In the genomic region with DNA sequence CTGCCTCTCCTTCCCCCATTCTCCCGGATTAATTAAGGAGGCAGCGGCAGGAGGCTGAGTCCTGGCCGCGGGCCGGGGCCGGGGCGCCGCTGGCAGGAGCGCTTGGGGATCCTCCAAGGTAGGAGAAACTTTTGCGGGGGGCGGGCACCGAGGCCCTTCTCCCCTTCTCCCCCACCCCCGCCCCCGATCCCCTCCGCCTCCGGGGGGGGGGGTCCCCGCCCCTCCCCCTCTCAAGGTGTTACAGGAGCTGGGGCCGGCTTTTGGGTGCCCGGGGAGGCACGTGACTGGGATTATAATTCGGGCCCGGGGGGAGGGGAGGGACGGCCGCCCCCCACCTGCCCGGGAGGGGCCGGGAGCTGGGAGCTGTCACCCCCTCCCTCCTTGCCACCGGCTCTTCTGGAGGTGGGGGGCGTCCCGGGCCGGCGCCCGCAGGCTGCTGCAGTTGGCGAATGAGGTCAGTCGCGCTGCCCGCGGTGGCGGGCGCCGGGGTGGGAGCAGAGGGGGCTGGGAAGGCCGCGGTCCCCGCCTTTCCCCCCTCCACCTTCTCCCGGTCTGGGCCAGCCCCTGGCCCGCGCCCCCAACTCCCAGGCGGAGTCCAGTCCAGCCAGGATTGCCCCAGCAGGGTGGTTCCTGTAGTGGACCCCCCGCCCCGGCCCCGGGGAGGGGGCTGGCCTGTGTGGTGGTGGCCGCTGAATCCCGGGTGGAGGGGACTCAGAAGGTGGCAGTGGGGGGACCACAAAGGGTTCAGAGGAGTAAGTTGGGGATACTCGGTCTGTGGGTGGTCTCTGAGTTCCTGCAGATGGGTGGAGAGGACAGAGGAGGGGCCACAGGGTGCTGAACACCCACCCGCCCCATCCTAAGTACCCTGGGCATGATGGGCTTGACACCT, we compare ENCODE assay signal across 1 cellular context.
TF ChIP-seq lines count a peak whose summit lies in the region.

No MANE protein-coding gene starts in this region.

TF ChIP-seq in K562, 482 proteins besides CTCF, POLR2A, EP300 and RAD21 (continued from another document and continues in another):
- TF ChIP-seq, protein P1, sequence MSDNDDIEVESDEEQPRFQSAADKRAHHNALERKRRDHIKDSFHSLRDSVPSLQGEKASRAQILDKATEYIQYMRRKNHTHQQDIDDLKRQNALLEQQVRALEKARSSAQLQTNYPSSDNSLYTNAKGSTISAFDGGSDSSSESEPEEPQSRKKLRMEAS (CRISPR knock-in tag; IDR thresholded peaks at IDR 0.05), result no peak
- TF ChIP-seq, protein P2, sequence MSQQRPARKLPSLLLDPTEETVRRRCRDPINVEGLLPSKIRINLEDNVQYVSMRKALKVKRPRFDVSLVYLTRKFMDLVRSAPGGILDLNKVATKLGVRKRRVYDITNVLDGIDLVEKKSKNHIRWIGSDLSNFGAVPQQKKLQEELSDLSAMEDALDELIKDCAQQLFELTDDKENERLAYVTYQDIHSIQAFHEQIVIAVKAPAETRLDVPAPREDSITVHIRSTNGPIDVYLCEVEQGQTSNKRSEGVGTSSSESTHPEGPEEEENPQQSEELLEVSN (IDR thresholded peaks at IDR 0.05; ENCODE audit: borderline replicate concordance in 1 of 2, extremely low read depth in 1 of 2, insufficient read depth in 1 of 2, insufficient read length in 1 of 2, low read depth in 1 of 2, low read length in 1 of 2, poor library complexity in 1 of 2, severe bottlenecking in 1 of 2), result no peak
- TF ChIP-seq NONO (IDR thresholded peaks at IDR 0.05; ENCODE audit: low read depth in 2 of 2, low read length in 1 of 2), result no peak
- TF ChIP-seq BHLHE40 (IDR thresholded peaks at IDR 0.05; ENCODE audit: low read length), result peak; percentile 62
- 0 out of 2 replicates have a peak, but pooled peaks have one; percentile 37 for TF ChIP-seq ZBTB7A (IDR thresholded peaks at IDR 0.05; ENCODE audit: borderline replicate concordance, control insufficient read depth, low read depth, low read length)
- no peak for TF ChIP-seq NFIC (IDR thresholded peaks at IDR 0.05)
- TF ChIP-seq ZZZ3 (IDR thresholded peaks at IDR 0.05), result no peak
- no peak for TF ChIP-seq COPS2 (conservative IDR thresholded peaks at IDR 0.05)
- TF ChIP-seq RBM14 (IDR thresholded peaks at IDR 0.05; ENCODE audit: borderline replicate concordance, insufficient read depth, low read depth, low read length), result 0 out of 2 replicates have a peak, but pooled peaks have one; percentile 40
- TF ChIP-seq, protein P3, sequence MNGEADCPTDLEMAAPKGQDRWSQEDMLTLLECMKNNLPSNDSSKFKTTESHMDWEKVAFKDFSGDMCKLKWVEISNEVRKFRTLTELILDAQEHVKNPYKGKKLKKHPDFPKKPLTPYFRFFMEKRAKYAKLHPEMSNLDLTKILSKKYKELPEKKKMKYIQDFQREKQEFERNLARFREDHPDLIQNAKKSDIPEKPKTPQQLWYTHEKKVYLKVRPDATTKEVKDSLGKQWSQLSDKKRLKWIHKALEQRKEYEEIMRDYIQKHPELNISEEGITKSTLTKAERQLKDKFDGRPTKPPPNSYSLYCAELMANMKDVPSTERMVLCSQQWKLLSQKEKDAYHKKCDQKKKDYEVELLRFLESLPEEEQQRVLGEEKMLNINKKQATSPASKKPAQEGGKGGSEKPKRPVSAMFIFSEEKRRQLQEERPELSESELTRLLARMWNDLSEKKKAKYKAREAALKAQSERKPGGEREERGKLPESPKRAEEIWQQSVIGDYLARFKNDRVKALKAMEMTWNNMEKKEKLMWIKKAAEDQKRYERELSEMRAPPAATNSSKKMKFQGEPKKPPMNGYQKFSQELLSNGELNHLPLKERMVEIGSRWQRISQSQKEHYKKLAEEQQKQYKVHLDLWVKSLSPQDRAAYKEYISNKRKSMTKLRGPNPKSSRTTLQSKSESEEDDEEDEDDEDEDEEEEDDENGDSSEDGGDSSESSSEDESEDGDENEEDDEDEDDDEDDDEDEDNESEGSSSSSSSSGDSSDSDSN (IDR thresholded peaks at IDR 0.05; ENCODE audit: borderline replicate concordance in 1 of 2, low read depth in 2 of 2, low read length in 2 of 2), result no peak
- TF ChIP-seq, protein P4, sequence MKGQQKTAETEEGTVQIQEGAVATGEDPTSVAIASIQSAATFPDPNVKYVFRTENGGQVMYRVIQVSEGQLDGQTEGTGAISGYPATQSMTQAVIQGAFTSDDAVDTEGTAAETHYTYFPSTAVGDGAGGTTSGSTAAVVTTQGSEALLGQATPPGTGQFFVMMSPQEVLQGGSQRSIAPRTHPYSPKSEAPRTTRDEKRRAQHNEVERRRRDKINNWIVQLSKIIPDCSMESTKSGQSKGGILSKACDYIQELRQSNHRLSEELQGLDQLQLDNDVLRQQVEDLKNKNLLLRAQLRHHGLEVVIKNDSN (CRISPR knock-in tag; IDR thresholded peaks at IDR 0.05), result 0 out of 2 replicates have a peak, but pooled peaks have one; percentile 13
- no peak for TF ChIP-seq CXXC5 (CRISPR knock-in tag; IDR thresholded peaks at IDR 0.05)
- TF ChIP-seq MYBL2 (IDR thresholded peaks at IDR 0.05; ENCODE audit: low read depth), result no peak
- TF ChIP-seq MYBL2 (CRISPR knock-in tag; IDR thresholded peaks at IDR 0.05; ENCODE audit: borderline replicate concordance), result no peak
- no peak for TF ChIP-seq HNRNPL (IDR thresholded peaks at IDR 0.05; ENCODE audit: low read depth, low read length)
- TF ChIP-seq, protein P5, sequence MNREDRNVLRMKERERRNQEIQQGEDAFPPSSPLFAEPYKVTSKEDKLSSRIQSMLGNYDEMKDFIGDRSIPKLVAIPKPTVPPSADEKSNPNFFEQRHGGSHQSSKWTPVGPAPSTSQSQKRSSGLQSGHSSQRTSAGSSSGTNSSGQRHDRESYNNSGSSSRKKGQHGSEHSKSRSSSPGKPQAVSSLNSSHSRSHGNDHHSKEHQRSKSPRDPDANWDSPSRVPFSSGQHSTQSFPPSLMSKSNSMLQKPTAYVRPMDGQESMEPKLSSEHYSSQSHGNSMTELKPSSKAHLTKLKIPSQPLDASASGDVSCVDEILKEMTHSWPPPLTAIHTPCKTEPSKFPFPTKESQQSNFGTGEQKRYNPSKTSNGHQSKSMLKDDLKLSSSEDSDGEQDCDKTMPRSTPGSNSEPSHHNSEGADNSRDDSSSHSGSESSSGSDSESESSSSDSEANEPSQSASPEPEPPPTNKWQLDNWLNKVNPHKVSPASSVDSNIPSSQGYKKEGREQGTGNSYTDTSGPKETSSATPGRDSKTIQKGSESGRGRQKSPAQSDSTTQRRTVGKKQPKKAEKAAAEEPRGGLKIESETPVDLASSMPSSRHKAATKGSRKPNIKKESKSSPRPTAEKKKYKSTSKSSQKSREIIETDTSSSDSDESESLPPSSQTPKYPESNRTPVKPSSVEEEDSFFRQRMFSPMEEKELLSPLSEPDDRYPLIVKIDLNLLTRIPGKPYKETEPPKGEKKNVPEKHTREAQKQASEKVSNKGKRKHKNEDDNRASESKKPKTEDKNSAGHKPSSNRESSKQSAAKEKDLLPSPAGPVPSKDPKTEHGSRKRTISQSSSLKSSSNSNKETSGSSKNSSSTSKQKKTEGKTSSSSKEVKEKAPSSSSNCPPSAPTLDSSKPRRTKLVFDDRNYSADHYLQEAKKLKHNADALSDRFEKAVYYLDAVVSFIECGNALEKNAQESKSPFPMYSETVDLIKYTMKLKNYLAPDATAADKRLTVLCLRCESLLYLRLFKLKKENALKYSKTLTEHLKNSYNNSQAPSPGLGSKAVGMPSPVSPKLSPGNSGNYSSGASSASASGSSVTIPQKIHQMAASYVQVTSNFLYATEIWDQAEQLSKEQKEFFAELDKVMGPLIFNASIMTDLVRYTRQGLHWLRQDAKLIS (CRISPR knock-in tag; IDR thresholded peaks at IDR 0.05), result no peak
- no peak for TF ChIP-seq GTF2F1 (IDR thresholded peaks at IDR 0.05; ENCODE audit: low read depth, low read length)
- TF ChIP-seq ILK (tag; IDR thresholded peaks at IDR 0.05; ENCODE audit: borderline replicate concordance, low read depth), result no peak
- no peak for TF ChIP-seq FOXJ3 (CRISPR knock-in tag; IDR thresholded peaks at IDR 0.05)
- TF ChIP-seq, protein P6, sequence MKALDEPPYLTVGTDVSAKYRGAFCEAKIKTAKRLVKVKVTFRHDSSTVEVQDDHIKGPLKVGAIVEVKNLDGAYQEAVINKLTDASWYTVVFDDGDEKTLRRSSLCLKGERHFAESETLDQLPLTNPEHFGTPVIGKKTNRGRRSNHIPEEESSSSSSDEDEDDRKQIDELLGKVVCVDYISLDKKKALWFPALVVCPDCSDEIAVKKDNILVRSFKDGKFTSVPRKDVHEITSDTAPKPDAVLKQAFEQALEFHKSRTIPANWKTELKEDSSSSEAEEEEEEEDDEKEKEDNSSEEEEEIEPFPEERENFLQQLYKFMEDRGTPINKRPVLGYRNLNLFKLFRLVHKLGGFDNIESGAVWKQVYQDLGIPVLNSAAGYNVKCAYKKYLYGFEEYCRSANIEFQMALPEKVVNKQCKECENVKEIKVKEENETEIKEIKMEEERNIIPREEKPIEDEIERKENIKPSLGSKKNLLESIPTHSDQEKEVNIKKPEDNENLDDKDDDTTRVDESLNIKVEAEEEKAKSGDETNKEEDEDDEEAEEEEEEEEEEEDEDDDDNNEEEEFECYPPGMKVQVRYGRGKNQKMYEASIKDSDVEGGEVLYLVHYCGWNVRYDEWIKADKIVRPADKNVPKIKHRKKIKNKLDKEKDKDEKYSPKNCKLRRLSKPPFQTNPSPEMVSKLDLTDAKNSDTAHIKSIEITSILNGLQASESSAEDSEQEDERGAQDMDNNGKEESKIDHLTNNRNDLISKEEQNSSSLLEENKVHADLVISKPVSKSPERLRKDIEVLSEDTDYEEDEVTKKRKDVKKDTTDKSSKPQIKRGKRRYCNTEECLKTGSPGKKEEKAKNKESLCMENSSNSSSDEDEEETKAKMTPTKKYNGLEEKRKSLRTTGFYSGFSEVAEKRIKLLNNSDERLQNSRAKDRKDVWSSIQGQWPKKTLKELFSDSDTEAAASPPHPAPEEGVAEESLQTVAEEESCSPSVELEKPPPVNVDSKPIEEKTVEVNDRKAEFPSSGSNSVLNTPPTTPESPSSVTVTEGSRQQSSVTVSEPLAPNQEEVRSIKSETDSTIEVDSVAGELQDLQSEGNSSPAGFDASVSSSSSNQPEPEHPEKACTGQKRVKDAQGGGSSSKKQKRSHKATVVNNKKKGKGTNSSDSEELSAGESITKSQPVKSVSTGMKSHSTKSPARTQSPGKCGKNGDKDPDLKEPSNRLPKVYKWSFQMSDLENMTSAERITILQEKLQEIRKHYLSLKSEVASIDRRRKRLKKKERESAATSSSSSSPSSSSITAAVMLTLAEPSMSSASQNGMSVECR (CRISPR knock-in tag; IDR thresholded peaks at IDR 0.05), result no peak
- peak; percentile 33 for TF ChIP-seq TAF1 (IDR thresholded peaks at IDR 0.05; ENCODE audit: control insufficient read depth, extremely low read depth, insufficient read depth, low read length, severe bottlenecking)
- no peak for TF ChIP-seq MEF2D (tag; conservative IDR thresholded peaks at IDR 0.05; ENCODE audit: low read depth)
- 0 out of 2 replicates have a peak, but pooled peaks have one; percentile 23 for TF ChIP-seq POLR2G (IDR thresholded peaks at IDR 0.05; ENCODE audit: low read depth, low read length)
- TF ChIP-seq, protein P7, sequence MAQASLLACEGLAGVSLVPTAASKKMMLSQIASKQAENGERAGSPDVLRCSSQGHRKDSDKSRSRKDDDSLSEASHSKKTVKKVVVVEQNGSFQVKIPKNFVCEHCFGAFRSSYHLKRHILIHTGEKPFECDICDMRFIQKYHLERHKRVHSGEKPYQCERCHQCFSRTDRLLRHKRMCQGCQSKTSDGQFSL (CRISPR knock-in tag; IDR thresholded peaks at IDR 0.05), result peak; percentile 47; the same call in 1 of the 2 replicates
- TF ChIP-seq, protein P7 (tag; IDR thresholded peaks at IDR 0.05), result peak in 1 of 2 experiments; percentile 83; a peak in 2 of 4 replicates
- TF ChIP-seq HLTF (IDR thresholded peaks at IDR 0.05), result no peak
- 0 out of 2 replicates have a peak, but pooled peaks have one; percentile 19 for TF ChIP-seq RBFOX2 (IDR thresholded peaks at IDR 0.05; ENCODE audit: low read depth, low read length)
- TF ChIP-seq, protein P8, sequence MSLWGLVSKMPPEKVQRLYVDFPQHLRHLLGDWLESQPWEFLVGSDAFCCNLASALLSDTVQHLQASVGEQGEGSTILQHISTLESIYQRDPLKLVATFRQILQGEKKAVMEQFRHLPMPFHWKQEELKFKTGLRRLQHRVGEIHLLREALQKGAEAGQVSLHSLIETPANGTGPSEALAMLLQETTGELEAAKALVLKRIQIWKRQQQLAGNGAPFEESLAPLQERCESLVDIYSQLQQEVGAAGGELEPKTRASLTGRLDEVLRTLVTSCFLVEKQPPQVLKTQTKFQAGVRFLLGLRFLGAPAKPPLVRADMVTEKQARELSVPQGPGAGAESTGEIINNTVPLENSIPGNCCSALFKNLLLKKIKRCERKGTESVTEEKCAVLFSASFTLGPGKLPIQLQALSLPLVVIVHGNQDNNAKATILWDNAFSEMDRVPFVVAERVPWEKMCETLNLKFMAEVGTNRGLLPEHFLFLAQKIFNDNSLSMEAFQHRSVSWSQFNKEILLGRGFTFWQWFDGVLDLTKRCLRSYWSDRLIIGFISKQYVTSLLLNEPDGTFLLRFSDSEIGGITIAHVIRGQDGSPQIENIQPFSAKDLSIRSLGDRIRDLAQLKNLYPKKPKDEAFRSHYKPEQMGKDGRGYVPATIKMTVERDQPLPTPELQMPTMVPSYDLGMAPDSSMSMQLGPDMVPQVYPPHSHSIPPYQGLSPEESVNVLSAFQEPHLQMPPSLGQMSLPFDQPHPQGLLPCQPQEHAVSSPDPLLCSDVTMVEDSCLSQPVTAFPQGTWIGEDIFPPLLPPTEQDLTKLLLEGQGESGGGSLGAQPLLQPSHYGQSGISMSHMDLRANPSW (CRISPR knock-in tag; IDR thresholded peaks at IDR 0.05), result no peak
- TF ChIP-seq MECOM (CRISPR knock-in tag; IDR thresholded peaks at IDR 0.05), result no peak
- TF ChIP-seq, protein P9, sequence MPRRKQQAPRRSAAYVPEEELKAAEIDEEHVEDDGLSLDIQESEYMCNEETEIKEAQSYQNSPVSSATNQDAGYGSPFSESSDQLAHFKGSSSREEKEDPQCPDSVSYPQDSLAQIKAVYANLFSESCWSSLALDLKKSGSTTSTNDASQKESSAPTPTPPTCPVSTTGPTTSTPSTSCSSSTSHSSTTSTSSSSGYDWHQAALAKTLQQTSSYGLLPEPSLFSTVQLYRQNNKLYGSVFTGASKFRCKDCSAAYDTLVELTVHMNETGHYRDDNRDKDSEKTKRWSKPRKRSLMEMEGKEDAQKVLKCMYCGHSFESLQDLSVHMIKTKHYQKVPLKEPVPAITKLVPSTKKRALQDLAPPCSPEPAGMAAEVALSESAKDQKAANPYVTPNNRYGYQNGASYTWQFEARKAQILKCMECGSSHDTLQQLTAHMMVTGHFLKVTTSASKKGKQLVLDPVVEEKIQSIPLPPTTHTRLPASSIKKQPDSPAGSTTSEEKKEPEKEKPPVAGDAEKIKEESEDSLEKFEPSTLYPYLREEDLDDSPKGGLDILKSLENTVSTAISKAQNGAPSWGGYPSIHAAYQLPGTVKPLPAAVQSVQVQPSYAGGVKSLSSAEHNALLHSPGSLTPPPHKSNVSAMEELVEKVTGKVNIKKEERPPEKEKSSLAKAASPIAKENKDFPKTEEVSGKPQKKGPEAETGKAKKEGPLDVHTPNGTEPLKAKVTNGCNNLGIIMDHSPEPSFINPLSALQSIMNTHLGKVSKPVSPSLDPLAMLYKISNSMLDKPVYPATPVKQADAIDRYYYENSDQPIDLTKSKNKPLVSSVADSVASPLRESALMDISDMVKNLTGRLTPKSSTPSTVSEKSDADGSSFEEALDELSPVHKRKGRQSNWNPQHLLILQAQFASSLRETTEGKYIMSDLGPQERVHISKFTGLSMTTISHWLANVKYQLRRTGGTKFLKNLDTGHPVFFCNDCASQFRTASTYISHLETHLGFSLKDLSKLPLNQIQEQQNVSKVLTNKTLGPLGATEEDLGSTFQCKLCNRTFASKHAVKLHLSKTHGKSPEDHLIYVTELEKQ (CRISPR knock-in tag; IDR thresholded peaks at IDR 0.05), result no peak
- TF ChIP-seq FOXJ2 (tag; IDR thresholded peaks at IDR 0.05), result no peak
- peak; percentile 78 for TF ChIP-seq PCBP1 (IDR thresholded peaks at IDR 0.05; ENCODE audit: low read depth, low read length, poor library complexity, severe bottlenecking)
- TF ChIP-seq SMAD4 (CRISPR knock-in tag; conservative IDR thresholded peaks at IDR 0.05), result no peak
